Comparison of ENCODE assay signal across 1 cellular context in genomic region chr1:150551049-150551783, GRCh38.
TF ChIP-seq lines count a peak whose summit lies in the region.

No MANE protein-coding gene starts in this region.

TF ChIP-seq in GM12878, 131 proteins besides CTCF, POLR2A, EP300 and RAD21:
- TF ChIP-seq REST (IDR thresholded peaks at IDR 0.05; ENCODE audit: low read depth, low read length) = no peak
- no peak for TF ChIP-seq E2F8 (IDR thresholded peaks at IDR 0.05; ENCODE audit: low read depth, partially characterized antibody)
- TF ChIP-seq CBFB (IDR thresholded peaks at IDR 0.05; ENCODE audit: low read depth) = no peak
- no peak for TF ChIP-seq ZBED1 (IDR thresholded peaks at IDR 0.05; ENCODE audit: borderline replicate concordance)
